10 cellular contexts compared by ENCODE assay signal in genomic region chr1:161545005-161545731, GRCh38. TPM values are rescaled to one million over a fixed set of nuclear protein-coding genes. Genes with fewer than 3 reads are reported as not detected.
DNase-seq lines count a peak whose midpoint lies in the region; ATAC-seq and TF ChIP-seq lines count a peak whose summit lies in the region.
"Not testable (repeated sequence)": the region's sequence is repeated elsewhere in the genome, so short reads cannot be mapped to it uniquely, and the experiment has no call there.
"Had no signal": no experiment of that assay in that cellular context is flagged by ENCODE, and none has a peak within 500 bp of the region (broad histone marks: within the 10 kb centered on the region; RNA-seq: fewer than 3 reads in every experiment).

No MANE protein-coding gene starts in this region.

- H3K9me3 ChIP-seq in CD4-positive, alpha-beta T cell (ENCODE audit: control insufficient read depth, low read length); lower lobe of right lung; neutrophil: not testable (repeated sequence)

- DNase-seq in CD4-positive, alpha-beta T cell; T-helper 2 cell treated with Interferon-gamma antibody and Interleukin-4, amounts not matched to agents 5 μg/mL and 100 μg/mL, for 36 hours (ENCODE audit: low spot score); activated T-cell treated with anti-CD3 and anti-CD28 coated beads, Interleukin-2, amount 50 U/mL, for 72 hours; lower lobe of right lung: not testable (repeated sequence)
- DNase-seq in KBM-7, result peak; percentile 22

- in situ Hi-C loops in KBM-7 (cut with MboI; ENCODE audit: low pct_unique_long_range_greater_than_20kb, low sequenced_read_pairs), result not testable (repeated sequence)

- H3K4me1 Mint-ChIP-seq in CD4-positive, alpha-beta T cell (ENCODE audit: low read depth), result peaks cover 47% of the 10 kb centered on the region
- peaks cover 48% of the 10 kb centered on the region for H3K4me1 Mint-ChIP-seq in T-helper 2 cell treated with Interferon-gamma antibody and Interleukin-4, amounts not matched to agents 5 μg/mL and 100 μg/mL, for 36 hours (ENCODE audit: low read depth)
- H3K4me1 Mint-ChIP-seq in activated T-cell treated with anti-CD3 and anti-CD28 coated beads, Interleukin-2, amount 50 U/mL, for 72 hours (ENCODE audit: low read depth), result peaks cover 40% of the 10 kb centered on the region
- peaks cover 48% of the 10 kb centered on the region for H3K4me1 Mint-ChIP-seq in dendritic cell treated with granulocyte-macrophage colony-stimulating factor and Interleukin-4, amounts not matched to agents 40 ng/mL and 50 ng/mL, for 4 days (ENCODE audit: low read depth)

- TF ChIP-seq CTCF in CD4-positive, alpha-beta T cell (IDR thresholded peaks at IDR 0.05); lower lobe of right lung (IDR thresholded peaks at IDR 0.05); neutrophil (IDR thresholded peaks at IDR 0.05): not testable (repeated sequence)

- not testable (repeated sequence) for ATAC-seq in CD4-positive, alpha-beta T cell (ENCODE audit: poor library complexity); lower lobe of right lung
- peak in 1 of 2 donors; percentile 37 for ATAC-seq in activated T-cell treated with anti-CD3 and anti-CD28 coated beads, Interleukin-2, amount 50 U/mL, for 72 hours (replicated peaks in 1 of 2)

- peak overlapping the region; percentile 16 for H3K27ac Mint-ChIP-seq in CD4-positive, alpha-beta T cell
- H3K27ac Mint-ChIP-seq in T-helper 2 cell treated with Interferon-gamma antibody and Interleukin-4, amounts not matched to agents 5 μg/mL and 100 μg/mL, for 36 hours, result peak overlapping the region; percentile 0
- peak overlapping the region; percentile 18 for H3K27ac Mint-ChIP-seq in activated T-cell treated with anti-CD3 and anti-CD28 coated beads, Interleukin-2, amount 50 U/mL, for 72 hours
- peak overlapping the region; percentile 53 for H3K27ac Mint-ChIP-seq in dendritic cell treated with granulocyte-macrophage colony-stimulating factor and Interleukin-4, amounts not matched to agents 40 ng/mL and 50 ng/mL, for 4 days

- not testable (repeated sequence) for H3K27me3 ChIP-seq in CD4-positive, alpha-beta T cell (ENCODE audit: control insufficient read depth, insufficient read depth, low read length); lower lobe of right lung (ENCODE audit: low read depth); neutrophil

- POLR2A ChIA-PET in CD4-positive, alpha-beta T cell (lab: Charles Lee), result not testable (repeated sequence)

- H3K4me1 ChIP-seq in lower lobe of right lung (peaks cover 12% of the 10 kb centered on the region), neutrophil (ENCODE audit: control insufficient read depth in 1 of 2, insufficient read depth in 1 of 2, low read depth in 1 of 2, low read length in 1 of 2) (peaks cover 60 to 72% of the 10 kb centered on the region in 2 experiments)

- H3K4me3 ChIP-seq in lower lobe of right lung (peak overlapping the region; percentile 31), neutrophil (ENCODE audit: low read depth in 1 of 2, low read length in 1 of 2) (peak overlapping the region; percentile 26 to 55)

- H3K27me3 Mint-ChIP-seq in CD4-positive, alpha-beta T cell; T-helper 2 cell treated with Interferon-gamma antibody and Interleukin-4, amounts not matched to agents 5 μg/mL and 100 μg/mL, for 36 hours (ENCODE audit: low read depth); activated T-cell treated with anti-CD3 and anti-CD28 coated beads, Interleukin-2, amount 50 U/mL, for 72 hours (ENCODE audit: low read depth); dendritic cell treated with granulocyte-macrophage colony-stimulating factor and Interleukin-4, amounts not matched to agents 40 ng/mL and 50 ng/mL, for 4 days: not testable (repeated sequence)

- CTCF ChIA-PET in CD4-positive, alpha-beta T cell (lab: Charles Lee), result not testable (repeated sequence)

- H3K36me3 ChIP-seq in lower lobe of right lung, result not testable (repeated sequence)
- peaks cover 26% of the 10 kb centered on the region for H3K36me3 ChIP-seq in neutrophil

- intact Hi-C loops in CD4-positive, alpha-beta T cell (cut with DNase I, micrococcal nuclease); dendritic cell treated with granulocyte-macrophage colony-stimulating factor and Interleukin-4, amounts not matched to agents 40 ng/mL and 50 ng/mL, for 4 days (cut with micrococcal nuclease); lower lobe of right lung (cut with DNase I): not testable (repeated sequence)

- H3K9me3 Mint-ChIP-seq in CD4-positive, alpha-beta T cell; T-helper 2 cell treated with Interferon-gamma antibody and Interleukin-4, amounts not matched to agents 5 μg/mL and 100 μg/mL, for 36 hours; activated T-cell treated with anti-CD3 and anti-CD28 coated beads, Interleukin-2, amount 50 U/mL, for 72 hours; dendritic cell treated with granulocyte-macrophage colony-stimulating factor and Interleukin-4, amounts not matched to agents 40 ng/mL and 50 ng/mL, for 4 days: not testable (repeated sequence)

- H3K36me3 Mint-ChIP-seq in CD4-positive, alpha-beta T cell (ENCODE audit: low read depth); T-helper 2 cell treated with Interferon-gamma antibody and Interleukin-4, amounts not matched to agents 5 μg/mL and 100 μg/mL, for 36 hours (ENCODE audit: low read depth); activated T-cell treated with anti-CD3 and anti-CD28 coated beads, Interleukin-2, amount 50 U/mL, for 72 hours (ENCODE audit: insufficient read depth in 2 of 2); dendritic cell treated with granulocyte-macrophage colony-stimulating factor and Interleukin-4, amounts not matched to agents 40 ng/mL and 50 ng/mL, for 4 days (ENCODE audit: low read depth): not testable (repeated sequence)

- H3K27ac ChIP-seq in CD4-positive, alpha-beta T cell (ENCODE audit: low read depth, low read length); lower lobe of right lung: not testable (repeated sequence)
- peak overlapping the region; percentile 82 for H3K27ac ChIP-seq in neutrophil

- peak overlapping the region; percentile 8 for H3K4me3 Mint-ChIP-seq in CD4-positive, alpha-beta T cell
- peak overlapping the region; percentile 9 for H3K4me3 Mint-ChIP-seq in T-helper 2 cell treated with Interferon-gamma antibody and Interleukin-4, amounts not matched to agents 5 μg/mL and 100 μg/mL, for 36 hours
- H3K4me3 Mint-ChIP-seq in activated T-cell treated with anti-CD3 and anti-CD28 coated beads, Interleukin-2, amount 50 U/mL, for 72 hours, result peak overlapping the region in 1 of 2 donors; percentile 52
- H3K4me3 Mint-ChIP-seq in dendritic cell treated with granulocyte-macrophage colony-stimulating factor and Interleukin-4, amounts not matched to agents 40 ng/mL and 50 ng/mL, for 4 days, result not testable (repeated sequence)

RNA-seq across cellular contexts. Expression of gene FCGR3A, which starts 4.5 kb away (rescaled TPM):
- under 1 TPM; 0.25 to 0.34 TPM for total RNA-seq in CD4-positive, alpha-beta T cell
- total RNA-seq in activated T-cell treated with anti-CD3 and anti-CD28 coated beads, Interleukin-2, amount 50 U/mL, for 72 hours, result 1 to 10 TPM in 1 of 2 donors, under 1 TPM in 1; 0.38 to 1.5 TPM
- total RNA-seq in lower lobe of right lung, result 323 TPM
- total RNA-seq: G401, H4, RPMI7951 had no signal

RNA-seq across cellular contexts. Expression of gene HSPA6, which starts 20.8 kb away (rescaled TPM):
- total RNA-seq in CD4-positive, alpha-beta T cell, result 1 to 10 TPM in 1 of 2 experiments, under 1 TPM in 1; 0.78 to 1.0 TPM
- under 1 TPM; 0.24 to 0.53 TPM for total RNA-seq in activated T-cell treated with anti-CD3 and anti-CD28 coated beads, Interleukin-2, amount 50 U/mL, for 72 hours
- 13.0 TPM for total RNA-seq in lower lobe of right lung

RNA-seq across cellular contexts. Expression of gene FCGR2A, which starts 39.9 kb away (rescaled TPM):
- under 1 TPM; 0.63 to 0.89 TPM for total RNA-seq in CD4-positive, alpha-beta T cell
- under 1 TPM; 0.43 to 0.88 TPM for total RNA-seq in activated T-cell treated with anti-CD3 and anti-CD28 coated beads, Interleukin-2, amount 50 U/mL, for 72 hours
- 223 TPM for total RNA-seq in lower lobe of right lung

Comparison
In these comparisons a context has a peak if more than half of its experiments do, and no peak if none do; other contexts are left out.
1. H3K27ac Mint-ChIP-seq: peak in every context shown above with its lines; median percentile 53 in dendritic cell treated with granulocyte-macrophage colony-stimulating factor and Interleukin-4, amounts not matched to agents 40 ng/mL and 50 ng/mL, for 4 days; 18 in activated T-cell treated with anti-CD3 and anti-CD28 coated beads, Interleukin-2, amount 50 U/mL, for 72 hours; 16 in CD4-positive, alpha-beta T cell; 0 in T-helper 2 cell treated with Interferon-gamma antibody and Interleukin-4, amounts not matched to agents 5 μg/mL and 100 μg/mL, for 36 hours.
2. RNA of gene FCGR3A, which starts 4.5 kb away (total RNA-seq): 323 TPM in lower lobe of right lung (single experiment); 0.38 to 1.5 TPM in activated T-cell treated with anti-CD3 and anti-CD28 coated beads, Interleukin-2, amount 50 U/mL, for 72 hours and 0.25 to 0.34 TPM in CD4-positive, alpha-beta T cell; every median in the first group is over 100 times any median in the second.
3. RNA of gene FCGR2A, which starts 39.9 kb away (total RNA-seq): 223 TPM in lower lobe of right lung (single experiment); 0.63 to 0.89 TPM in CD4-positive, alpha-beta T cell and 0.43 to 0.88 TPM in activated T-cell treated with anti-CD3 and anti-CD28 coated beads, Interleukin-2, amount 50 U/mL, for 72 hours; every median in the first group is over 100 times any median in the second.